Comparison of ENCODE assay signal across 23 cellular contexts in genomic region chr2:185862657-185863398, GRCh38.
"Had no signal": no experiment of that assay in that cellular context is flagged by ENCODE, and none has a peak within 500 bp of the region (broad histone marks: within the 10 kb centered on the region; RNA-seq: fewer than 3 reads in every experiment).

No MANE protein-coding gene starts in this region.

- H3K9me3 Mint-ChIP-seq: activated naive CD4-positive, alpha-beta T cell treated with anti-CD3 and anti-CD28 coated beads, Interleukin-2, amount 50 U/mL, for 24 hours had no signal

- H3K27me3 ChIP-seq: body of pancreas, cardiac muscle cell, heart left ventricle, stomach, transverse colon, uterus had no signal

- H3K4me1 Mint-ChIP-seq: activated naive CD4-positive, alpha-beta T cell treated with anti-CD3 and anti-CD28 coated beads, Interleukin-2, amount 50 U/mL, for 24 hours; stimulated activated memory B cell treated with anti-CD40 and anti-IgM and Interleukin-4, amounts not matched to agents 10 μg/mL and 1 μg/mL and 100 μg/mL, for 72 hours had no signal

- H3K79me2 ChIP-seq: parathyroid adenoma had no signal

- H3K4me3 ChIP-seq: body of pancreas, cardiac muscle cell, heart left ventricle, stomach, transverse colon, uterus had no signal

- H3K9me3 ChIP-seq: body of pancreas, transverse colon, uterus had no signal

- H3K36me3 Mint-ChIP-seq: natural killer cell treated with Interleukin-12 subunit alpha and Interleukin-12 subunit beta and Interleukin-15 and Interleukin-18, amount 100 ng/mL, for 72 hours; stimulated activated memory B cell treated with anti-CD40 and anti-IgM and Interleukin-4, amounts not matched to agents 10 μg/mL and 1 μg/mL and 100 μg/mL, for 72 hours had no signal

- DNase-seq: activated CD4-positive, alpha-beta T cell treated with anti-CD3 and anti-CD28 coated beads, Interleukin-2, amount 50 U/mL, for 1 hour; activated CD8-positive, alpha-beta T cell treated with anti-CD3 and anti-CD28 coated beads, Interleukin-2, amount 10 ng/mL, durations not matched to agents 7 days and 5 days; activated gamma-delta T cell treated with Interleukin-2 at 50 U/mL for 16 hours; activated T-cell treated with anti-CD3 and anti-CD28 coated beads, Interleukin-2, amount 50 U/mL, for 1 hour; anterior cingulate cortex; body of pancreas; cortex of kidney; heart left ventricle; islet precursor cell; left cardiac atrium; midbrain; small intestine; stimulated activated CD4-positive, alpha-beta T cell treated with anti-CD3 and anti-CD28 coated beads, Interleukin-2, amount 100 ng/mL, for 24 hours; stomach; transverse colon; uterus had no signal

- ATAC-seq: activated CD4-positive, CD25-positive, alpha-beta regulatory T cell treated with anti-CD3 and anti-CD28 coated beads, Interleukin-2, amount 50 U/mL, for 24 hours; activated CD8-positive, alpha-beta T cell treated with anti-CD3 and anti-CD28 coated beads, Interleukin-2, amount 10 ng/mL, durations not matched to agents 7 days and 5 days; body of pancreas; heart left ventricle; left cardiac atrium; natural killer cell treated with Interleukin-12 subunit alpha and Interleukin-12 subunit beta and Interleukin-15 and Interleukin-18, amount 100 ng/mL, for 72 hours; sciatic nerve; stimulated activated memory B cell treated with anti-CD40 and anti-IgM and Interleukin-4, amounts not matched to agents 10 μg/mL and 1 μg/mL and 100 μg/mL, for 72 hours had no signal

- H3K4me1 ChIP-seq: body of pancreas, heart left ventricle, parathyroid adenoma, stomach, transverse colon, uterus had no signal

- H3K27me3 Mint-ChIP-seq: activated naive CD4-positive, alpha-beta T cell treated with anti-CD3 and anti-CD28 coated beads, Interleukin-2, amount 50 U/mL, for 24 hours; natural killer cell treated with Interleukin-12 subunit alpha and Interleukin-12 subunit beta and Interleukin-15 and Interleukin-18, amount 100 ng/mL, for 72 hours; stimulated activated memory B cell treated with anti-CD40 and anti-IgM and Interleukin-4, amounts not matched to agents 10 μg/mL and 1 μg/mL and 100 μg/mL, for 72 hours had no signal

- H3K27ac ChIP-seq: body of pancreas, cardiac muscle cell, heart left ventricle, parathyroid adenoma, stomach, transverse colon, uterus had no signal

- H3K9ac ChIP-seq: parathyroid adenoma had no signal

- H3K36me3 ChIP-seq: cardiac muscle cell, heart left ventricle, stomach, transverse colon, uterus had no signal

- H3K27ac Mint-ChIP-seq: activated CD8-positive, alpha-beta T cell treated with anti-CD3 and anti-CD28 coated beads, Interleukin-2, amount 10 ng/mL, durations not matched to agents 7 days and 5 days; activated naive CD4-positive, alpha-beta T cell treated with anti-CD3 and anti-CD28 coated beads, Interleukin-2, amount 50 U/mL, for 24 hours; natural killer cell treated with Interleukin-12 subunit alpha and Interleukin-12 subunit beta and Interleukin-15 and Interleukin-18, amount 100 ng/mL, for 72 hours; stimulated activated memory B cell treated with anti-CD40 and anti-IgM and Interleukin-4, amounts not matched to agents 10 μg/mL and 1 μg/mL and 100 μg/mL, for 72 hours had no signal

- H2AFZ ChIP-seq: parathyroid adenoma had no signal

- H3K4me3 Mint-ChIP-seq: activated CD8-positive, alpha-beta T cell treated with anti-CD3 and anti-CD28 coated beads, Interleukin-2, amount 10 ng/mL, durations not matched to agents 7 days and 5 days; activated naive CD4-positive, alpha-beta T cell treated with anti-CD3 and anti-CD28 coated beads, Interleukin-2, amount 50 U/mL, for 24 hours; natural killer cell treated with Interleukin-12 subunit alpha and Interleukin-12 subunit beta and Interleukin-15 and Interleukin-18, amount 100 ng/mL, for 72 hours; stimulated activated memory B cell treated with anti-CD40 and anti-IgM and Interleukin-4, amounts not matched to agents 10 μg/mL and 1 μg/mL and 100 μg/mL, for 72 hours had no signal
